ENCODE assay signal across 8 cellular contexts in genomic region chr22:42621505-42622002, GRCh38. TPM values are rescaled to one million over a fixed set of nuclear protein-coding genes. Genes with fewer than 3 reads are reported as not detected.
A peak's percentile ranks its signal among the peaks of the same experiment; 100 is the strongest.
DNase-seq lines count a peak whose midpoint lies in the region; ATAC-seq, FAIRE-seq and TF ChIP-seq lines count a peak whose summit lies in the region.

No MANE protein-coding gene starts in this region.

- H3K4me3 ChIP-seq in AG10803 (ENCODE audit: low read length) = no peak overlapping the region

- no peaks in the 10 kb centered on the region for H3K9me3 Mint-ChIP-seq in activated naive CD4-positive, alpha-beta T cell treated with anti-CD3 and anti-CD28 coated beads, Interleukin-2, amount 10 ng/mL, durations not matched to agents 7 days and 5 days
- peaks cover 1% of the 10 kb centered on the region for H3K9me3 Mint-ChIP-seq in glutamatergic neuron (ENCODE audit: unreplicated experiment)

- H3K27me3 Mint-ChIP-seq in activated naive CD4-positive, alpha-beta T cell treated with anti-CD3 and anti-CD28 coated beads, Interleukin-2, amount 10 ng/mL, durations not matched to agents 7 days and 5 days = no peaks in the 10 kb centered on the region
- peaks cover 10% of the 10 kb centered on the region for H3K27me3 Mint-ChIP-seq in glutamatergic neuron (ENCODE audit: unreplicated experiment)

- no peak overlapping the region for H3K4me3 Mint-ChIP-seq in activated naive CD4-positive, alpha-beta T cell treated with anti-CD3 and anti-CD28 coated beads, Interleukin-2, amount 10 ng/mL, durations not matched to agents 7 days and 5 days
- H3K4me3 Mint-ChIP-seq in glutamatergic neuron (ENCODE audit: unreplicated experiment) = no peak overlapping the region

- TF ChIP-seq CTCF in AG10803 (conservative IDR thresholded peaks at IDR 0.05; ENCODE audit: low read length) = peak; percentile 84
- TF ChIP-seq CTCF in glutamatergic neuron (IDR thresholded peaks at IDR 0.05; ENCODE audit: partially characterized antibody, unreplicated experiment) = peak; percentile 94

- no peak for FAIRE-seq in RCC 7860 (lab: Jason Lieb, UNC)

- ATAC-seq in GM18861 (IDR thresholded peaks at IDR 0.05; ENCODE audit: unreplicated experiment) = peak; percentile 43
- ATAC-seq in GM18502 (IDR thresholded peaks at IDR 0.05; ENCODE audit: poor library complexity, unreplicated experiment) = no peak

- H3K4me1 Mint-ChIP-seq in activated naive CD4-positive, alpha-beta T cell treated with anti-CD3 and anti-CD28 coated beads, Interleukin-2, amount 10 ng/mL, durations not matched to agents 7 days and 5 days = peaks cover 14% of the 10 kb centered on the region
- peaks cover 3% of the 10 kb centered on the region for H3K4me1 Mint-ChIP-seq in glutamatergic neuron (ENCODE audit: low read depth, unreplicated experiment)

- CTCF ChIA-PET in activated naive CD4-positive, alpha-beta T cell treated with anti-CD3 and anti-CD28 coated beads, Interleukin-2, amount 10 ng/mL, durations not matched to agents 7 days and 5 days (lab: Charles Lee) = interaction anchor here (0.5 to 2.2 kb wide), 10 partner anchors 15 to 471 kb away, joined by 3 to 10 read pairs (median 4); partner anchors contain the start of gene ATP5MGL

- peaks cover 9% of the 10 kb centered on the region for H3K36me3 Mint-ChIP-seq in activated naive CD4-positive, alpha-beta T cell treated with anti-CD3 and anti-CD28 coated beads, Interleukin-2, amount 10 ng/mL, durations not matched to agents 7 days and 5 days
- no peaks in the 10 kb centered on the region for H3K36me3 Mint-ChIP-seq in glutamatergic neuron (ENCODE audit: unreplicated experiment)

- H3K27ac Mint-ChIP-seq in activated naive CD4-positive, alpha-beta T cell treated with anti-CD3 and anti-CD28 coated beads, Interleukin-2, amount 10 ng/mL, durations not matched to agents 7 days and 5 days = no peak overlapping the region
- H3K27ac Mint-ChIP-seq in glutamatergic neuron (ENCODE audit: unreplicated experiment) = no peak overlapping the region

- DNase-seq in AG10803 (ENCODE audit: low read depth) (peak; percentile 80), RCC 7860 (ENCODE audit: low spot score) (peak; percentile 44), glutamatergic neuron (peak; percentile 90), retina (peak; percentile 67), NCI-H2029 (lab: John Stamatoyannopoulos, UW) (no peak)
- DNase-seq in activated naive CD4-positive, alpha-beta T cell treated with anti-CD3 and anti-CD28 coated beads, Interleukin-2, amount 10 ng/mL, durations not matched to agents 7 days and 5 days = peak; percentile 71

RNA-seq across cellular contexts. Expression of gene POLDIP3, which starts 6.9 kb away (rescaled TPM):
- total RNA-seq in glutamatergic neuron (ENCODE audit: unreplicated experiment) = 52.8 TPM

RNA-seq across cellular contexts. Expression of gene ATP5MGL, which starts 18.8 kb away (rescaled TPM):
- 1.1 TPM for total RNA-seq in glutamatergic neuron (ENCODE audit: unreplicated experiment)

RNA-seq across cellular contexts. Expression of gene CYB5R3, which starts 27.6 kb away (rescaled TPM):
- total RNA-seq in glutamatergic neuron (ENCODE audit: unreplicated experiment) = 148 TPM
